8 cellular contexts compared by ENCODE assay signal in the genomic region with DNA sequence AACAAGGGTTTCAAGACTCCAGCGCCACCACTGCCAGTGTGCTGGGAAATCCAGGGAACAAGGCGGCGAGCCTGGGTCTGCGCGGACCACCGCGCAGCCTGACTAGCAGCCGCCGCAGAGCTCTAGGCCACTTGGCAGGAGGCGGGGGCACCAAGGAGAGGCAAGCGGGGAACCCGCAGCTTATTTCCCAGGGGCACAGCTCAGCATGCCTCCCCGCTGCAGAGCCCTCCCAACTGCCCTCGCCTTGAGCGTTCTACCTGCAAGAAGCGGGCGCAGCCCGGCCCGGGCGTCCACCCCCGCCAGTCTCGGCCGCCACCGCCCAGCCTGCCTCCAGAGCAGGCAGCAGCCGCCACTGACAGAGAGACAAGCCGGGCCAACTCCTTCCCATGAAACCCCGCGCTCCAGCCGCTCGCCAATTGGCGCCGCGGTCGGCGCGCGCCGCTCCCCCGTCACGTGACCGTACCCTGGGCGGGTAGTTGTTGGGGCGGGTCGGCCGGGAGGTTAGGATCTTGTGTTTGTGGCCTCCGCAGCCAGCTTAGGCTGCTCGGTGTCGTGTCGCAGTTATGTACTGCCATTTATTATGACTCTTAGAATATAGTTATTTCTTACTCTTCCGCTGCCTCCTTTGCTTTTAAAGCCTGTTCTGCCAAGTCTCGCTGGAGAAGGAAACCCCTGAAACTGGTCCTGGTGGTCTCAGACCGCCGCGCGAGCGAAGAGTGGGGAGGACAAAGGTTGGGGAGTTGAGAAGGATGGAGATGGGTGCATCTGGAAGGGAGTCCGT. TPM values are rescaled to one million over a fixed set of nuclear protein-coding genes. Genes with fewer than 3 reads are reported as not detected.
DNase-seq lines count a peak whose midpoint lies in the region; ATAC-seq and TF ChIP-seq lines count a peak whose summit lies in the region.

A gene with protein sequence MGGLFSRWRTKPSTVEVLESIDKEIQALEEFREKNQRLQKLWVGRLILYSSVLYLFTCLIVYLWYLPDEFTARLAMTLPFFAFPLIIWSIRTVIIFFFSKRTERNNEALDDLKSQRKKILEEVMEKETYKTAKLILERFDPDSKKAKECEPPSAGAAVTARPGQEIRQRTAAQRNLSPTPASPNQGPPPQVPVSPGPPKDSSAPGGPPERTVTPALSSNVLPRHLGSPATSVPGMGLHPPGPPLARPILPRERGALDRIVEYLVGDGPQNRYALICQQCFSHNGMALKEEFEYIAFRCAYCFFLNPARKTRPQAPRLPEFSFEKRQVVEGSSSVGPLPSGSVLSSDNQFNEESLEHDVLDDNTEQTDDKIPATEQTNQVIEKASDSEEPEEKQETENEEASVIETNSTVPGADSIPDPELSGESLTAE (minus strand): TSS at position 365 of the 781 bp plus-strand sequence. CDS start 6,683 bp downstream, outside the sequence.

- no peaks in the 10 kb centered on the region for H3K9me2 ChIP-seq in PC-3 (replicated peaks; ENCODE audit: low read length)

- DNase-seq in DMS114 treated with DMSO at 0.1 percent for 48 hours (lab: John Stamatoyannopoulos, UW; ENCODE audit: unreplicated experiment) = peak; percentile 65
- peak; percentile 92 for DNase-seq in PC-3
- DNase-seq in activated T-cell treated with anti-CD3 and anti-CD28 coated beads for 48 hours (ENCODE audit: low read depth) = peak; percentile 92
- DNase-seq in epithelial cell of proximal tubule (ENCODE audit: low read depth) = no peak
- DNase-seq in stimulated activated CD8-positive, alpha-beta memory T cell treated with anti-CD3 and anti-CD28 coated beads, Interleukin-7, amount 100 ng/mL, for 1 hour (ENCODE audit: low read depth in 2 of 2) = peak; percentile 78 to 88

- 0 out of 2 replicates have a peak, but pooled peaks have one; percentile 22 for TF ChIP-seq EP300 in Ishikawa (IDR thresholded peaks at IDR 0.05; ENCODE audit: borderline replicate concordance)

- H3K27me3 ChIP-seq in PC-3 (ENCODE audit: low read length) = no peaks in the 10 kb centered on the region
- no peaks in the 10 kb centered on the region for H3K27me3 ChIP-seq in mucosa of stomach (ENCODE audit: control insufficient read depth, insufficient read depth, low read length)

- CTCF ChIA-PET in PC-3 (lab: Charles Lee) = no interaction called here

- H3K27ac ChIP-seq in PC-3 (ENCODE audit: low read length) = no peak within 1 kb of the TSS

- no peaks in the 10 kb centered on the region for H4K20me1 ChIP-seq in PC-3 (ENCODE audit: low read length)

- TF ChIP-seq CTCF in PC-3 (conservative IDR thresholded peaks at IDR 0.05; ENCODE audit: low read depth, low read length) = no peak
- no peak for TF ChIP-seq CTCF in epithelial cell of proximal tubule (conservative IDR thresholded peaks at IDR 0.05; ENCODE audit: low read depth, low read length)

- H3K79me2 ChIP-seq in PC-3 (ENCODE audit: low read length) = peaks cover 48% of the 10 kb centered on the region

- H3K4me3 ChIP-seq in PC-3 (ENCODE audit: low read length) (peak within 1 kb of the TSS; percentile 86), epithelial cell of proximal tubule (ENCODE audit: low read depth, low read length) (peak within 1 kb of the TSS; percentile 89), mucosa of stomach (ENCODE audit: low read length) (peak within 1 kb of the TSS; percentile 71)

- H2AFZ ChIP-seq in PC-3 (ENCODE audit: low read length) = peak within 1 kb of the TSS; percentile 98

- H3K36me3 ChIP-seq in PC-3 (ENCODE audit: low read depth, low read length) (no peaks in the 10 kb centered on the region), mucosa of stomach (ENCODE audit: control insufficient read depth, insufficient read depth, low read length) (no peaks in the 10 kb centered on the region)

- H3K9me3 ChIP-seq in PC-3 (ENCODE audit: low read length) (no peaks in the 10 kb centered on the region), mucosa of stomach (ENCODE audit: control insufficient read depth, low read length) (no peaks in the 10 kb centered on the region)

- no peak for TF ChIP-seq RAD21 in Ishikawa (IDR thresholded peaks at IDR 0.05; ENCODE audit: low read depth)

- no TSS peak for BruUV-seq in PC-3 (replicated peaks; lab: Mats Ljungman, UMichigan)

- H3K4me1 ChIP-seq in PC-3 (ENCODE audit: insufficient read depth, low read length) = peaks cover 11% of the 10 kb centered on the region
- peaks cover 13% of the 10 kb centered on the region for H3K4me1 ChIP-seq in mucosa of stomach (ENCODE audit: control insufficient read depth, insufficient read depth, low read length)

- H3K9ac ChIP-seq in PC-3 (ENCODE audit: low read length) (peak within 1 kb of the TSS; percentile 76), mucosa of stomach (ENCODE audit: low read length) (peak within 1 kb of the TSS; percentile 79)

- POLR2A ChIA-PET in PC-3 (lab: Charles Lee; ENCODE audit: unreplicated experiment) = interaction anchor here (0.5 kb wide), 1 partner anchor 865 kb away, joined by 3 read pairs; no protein-coding TSS in a partner anchor

- intact Hi-C loops in PC-3 (cut with micrococcal nuclease) = loop anchor here (2.0 to 5.0 kb wide), 3 partner anchors 85 to 1240 kb away; a partner anchor contains a TSS

- ATAC-seq in GM21576 (IDR thresholded peaks at IDR 0.05; ENCODE audit: unreplicated experiment) = peak; percentile 92
- ATAC-seq in PC-3 = peak; percentile 92

- H3F3A ChIP-seq in PC-3 (ENCODE audit: low read length, unreplicated experiment) = no peaks in the 10 kb centered on the region

- H3K4me2 ChIP-seq in PC-3 (ENCODE audit: low read length) = peak within 1 kb of the TSS; percentile 96

TF ChIP-seq in Ishikawa, 13 proteins besides CTCF, POLR2A, EP300 and RAD21:
- TF ChIP-seq EGR1 (IDR thresholded peaks at IDR 0.05) (peak; percentile 55), ZBTB7A (IDR thresholded peaks at IDR 0.05; ENCODE audit: low read depth) (peak; percentile 35; the same call in 1 of the 2 replicates), TAF1 (IDR thresholded peaks at IDR 0.05; ENCODE audit: low read depth) (peak; percentile 94), YY1 (IDR thresholded peaks at IDR 0.05; ENCODE audit: low read depth) (peak; percentile 68; the same call in 1 of the 2 replicates), NFIC (IDR thresholded peaks at IDR 0.05) (peak; percentile 42), CREB1 (IDR thresholded peaks at IDR 0.05; ENCODE audit: low read depth) (no peak), TEAD4 (IDR thresholded peaks at IDR 0.05) (no peak), TCF12 (IDR thresholded peaks at IDR 0.05; ENCODE audit: low read depth) (peak; percentile 50; the same call in 1 of the 2 replicates)
- TF ChIP-seq, protein P1, sequence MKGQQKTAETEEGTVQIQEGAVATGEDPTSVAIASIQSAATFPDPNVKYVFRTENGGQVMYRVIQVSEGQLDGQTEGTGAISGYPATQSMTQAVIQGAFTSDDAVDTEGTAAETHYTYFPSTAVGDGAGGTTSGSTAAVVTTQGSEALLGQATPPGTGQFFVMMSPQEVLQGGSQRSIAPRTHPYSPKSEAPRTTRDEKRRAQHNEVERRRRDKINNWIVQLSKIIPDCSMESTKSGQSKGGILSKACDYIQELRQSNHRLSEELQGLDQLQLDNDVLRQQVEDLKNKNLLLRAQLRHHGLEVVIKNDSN (IDR thresholded peaks at IDR 0.05) = peak; percentile 99
- TF ChIP-seq, protein P2, sequence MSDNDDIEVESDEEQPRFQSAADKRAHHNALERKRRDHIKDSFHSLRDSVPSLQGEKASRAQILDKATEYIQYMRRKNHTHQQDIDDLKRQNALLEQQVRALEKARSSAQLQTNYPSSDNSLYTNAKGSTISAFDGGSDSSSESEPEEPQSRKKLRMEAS (IDR thresholded peaks at IDR 0.05) = peak; percentile 84

RNA-seq across cellular contexts. Expression of the gene that starts here (rescaled TPM):
- total RNA-seq in PC-3 (2014; rRNA removed) (19.5 and 21.9 TPM in 2 replicates), epithelial cell of proximal tubule (21.0 and 22.5 TPM in 2 replicates)
